9 cellular contexts compared by ENCODE assay signal in the genomic region with DNA sequence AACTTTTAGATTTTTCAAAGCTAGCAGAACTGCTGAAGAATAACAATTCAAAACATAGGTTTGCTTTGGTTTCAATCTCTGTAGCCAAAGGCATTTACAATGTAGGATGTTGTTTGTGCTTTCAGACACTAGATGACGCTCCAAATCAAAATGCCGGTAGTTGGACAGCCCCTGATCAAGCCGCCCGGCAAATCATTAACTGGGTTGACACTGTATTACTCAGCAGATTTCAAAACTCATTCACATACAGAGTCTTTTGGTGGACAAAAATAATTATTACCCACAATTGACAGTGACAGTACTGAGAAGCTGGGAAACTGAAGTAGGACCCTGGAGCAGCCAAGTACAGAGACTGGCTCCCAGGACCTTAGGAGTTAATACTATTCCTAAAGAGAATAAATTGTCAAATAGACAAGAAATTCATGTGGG. TPM values are rescaled to one million over a fixed set of nuclear protein-coding genes. Genes with fewer than 3 reads are reported as not detected.
DNase-seq lines count a peak whose midpoint lies in the region; ATAC-seq, FAIRE-seq and TF ChIP-seq lines count a peak whose summit lies in the region.
"Had no signal": no experiment of that assay in that cellular context is flagged by ENCODE, and none has a peak within 500 bp of the region (broad histone marks: within the 10 kb centered on the region; RNA-seq: fewer than 3 reads in every experiment).

No MANE protein-coding gene starts in this region.

- ATAC-seq in GM19397 (IDR thresholded peaks at IDR 0.05; ENCODE audit: unreplicated experiment) (peak; percentile 89), HG03378 (IDR thresholded peaks at IDR 0.05; ENCODE audit: unreplicated experiment) (peak; percentile 86)

- POLR2A ChIA-PET in activated CD4-positive, alpha-beta memory T cell treated with anti-CD3 and anti-CD28 coated beads, Interleukin-2, amount 10 ng/mL, durations not matched to agents 7 days and 5 days (lab: Charles Lee) = interaction anchor here (0.6 to 8.3 kb wide), 8 partner anchors 21 to 90 kb away, joined by 3 to 93 read pairs (median 4); a partner anchor contains a TSS

- H3K27ac Mint-ChIP-seq in activated CD4-positive, alpha-beta memory T cell treated with anti-CD3 and anti-CD28 coated beads, Interleukin-2, amount 10 ng/mL, durations not matched to agents 7 days and 5 days = no peak overlapping the region
- H3K27ac Mint-ChIP-seq in nephron progenitor cell = no peak overlapping the region
- H3K27ac Mint-ChIP-seq: activated naive CD8-positive, alpha-beta T cell had no signal

- no peak overlapping the region for H3K4me3 Mint-ChIP-seq in activated CD4-positive, alpha-beta memory T cell treated with anti-CD3 and anti-CD28 coated beads, Interleukin-2, amount 10 ng/mL, durations not matched to agents 7 days and 5 days
- H3K4me3 Mint-ChIP-seq in nephron progenitor cell = no peak overlapping the region
- H3K4me3 Mint-ChIP-seq: activated naive CD8-positive, alpha-beta T cell had no signal

- peaks cover 9% of the 10 kb centered on the region for H3K4me1 Mint-ChIP-seq in activated CD4-positive, alpha-beta memory T cell treated with anti-CD3 and anti-CD28 coated beads, Interleukin-2, amount 10 ng/mL, durations not matched to agents 7 days and 5 days
- H3K4me1 Mint-ChIP-seq in nephron progenitor cell = peaks cover 18% of the 10 kb centered on the region

- no peak for DNase-seq in D721Med (ENCODE audit: insufficient read length, low spot score)
- DNase-seq in NCI-H526 (lab: John Stamatoyannopoulos, UW) = peak; percentile 52 to 81
- DNase-seq in activated CD4-positive, alpha-beta memory T cell treated with anti-CD3 and anti-CD28 coated beads, Interleukin-2, amount 10 ng/mL, durations not matched to agents 7 days and 5 days = peak; percentile 64
- DNase-seq in fibroblast of gingiva (ENCODE audit: low read depth) = peak; percentile 78
- DNase-seq in nephron progenitor cell = peak; percentile 44
- DNase-seq in cortex of kidney (lab: John Stamatoyannopoulos, UW) = no peak

- FAIRE-seq in D721Med (lab: Jason Lieb, UNC) = peak; percentile 16

- CTCF ChIA-PET in activated CD4-positive, alpha-beta memory T cell treated with anti-CD3 and anti-CD28 coated beads, Interleukin-2, amount 10 ng/mL, durations not matched to agents 7 days and 5 days (lab: Charles Lee) = interaction anchor here (1.4 to 14.4 kb wide), 5 partner anchors 8 to 57 kb away, joined by 4 to 353 read pairs (median 7); a partner anchor contains a TSS

- no peaks in the 10 kb centered on the region for H3K9me3 Mint-ChIP-seq in activated CD4-positive, alpha-beta memory T cell treated with anti-CD3 and anti-CD28 coated beads, Interleukin-2, amount 10 ng/mL, durations not matched to agents 7 days and 5 days
- H3K9me3 Mint-ChIP-seq in nephron progenitor cell = no peaks in the 10 kb centered on the region

- no peaks in the 10 kb centered on the region for H3K36me3 Mint-ChIP-seq in activated CD4-positive, alpha-beta memory T cell treated with anti-CD3 and anti-CD28 coated beads, Interleukin-2, amount 10 ng/mL, durations not matched to agents 7 days and 5 days (ENCODE audit: low read depth)
- H3K36me3 Mint-ChIP-seq in nephron progenitor cell (ENCODE audit: low read depth) = no peaks in the 10 kb centered on the region
- H3K36me3 Mint-ChIP-seq: activated naive CD8-positive, alpha-beta T cell had no signal

- TF ChIP-seq CTCF in D721Med (IDR thresholded peaks at IDR 0.05; ENCODE audit: insufficient read depth, missing control alignments) (peak; percentile 84), nephron progenitor cell (IDR thresholded peaks at IDR 0.05) (peak; percentile 84)

- peaks cover 29% of the 10 kb centered on the region for H3K27me3 Mint-ChIP-seq in activated CD4-positive, alpha-beta memory T cell treated with anti-CD3 and anti-CD28 coated beads, Interleukin-2, amount 10 ng/mL, durations not matched to agents 7 days and 5 days
- no peaks in the 10 kb centered on the region for H3K27me3 Mint-ChIP-seq in nephron progenitor cell (ENCODE audit: low read depth, poor library complexity)
- H3K27me3 Mint-ChIP-seq: activated naive CD8-positive, alpha-beta T cell had no signal

RNA-seq across cellular contexts. Expression of a gene that starts 21.3 kb away (rescaled TPM):
- 1 to 10 TPM; 3.1 to 3.4 TPM for total RNA-seq in activated CD4-positive, alpha-beta memory T cell treated with anti-CD3 and anti-CD28 coated beads, Interleukin-2, amount 10 ng/mL, durations not matched to agents 7 days and 5 days

Comparison
In these comparisons a context has a peak if more than half of its experiments do, and no peak if none do; other contexts are left out.
1. DNase-seq: peak in NCI-H526 (2 of 2), activated CD4-positive, alpha-beta memory T cell treated with anti-CD3 and anti-CD28 coated beads, Interleukin-2, amount 10 ng/mL, durations not matched to agents 7 days and 5 days (single experiment), fibroblast of gingiva (single experiment) and nephron progenitor cell (single experiment); none in D721Med (single experiment) and cortex of kidney (single experiment).